ENCODE assay signal across 3 cellular contexts in genomic region chr15:70046716-70047369, GRCh38.
A peak's percentile ranks its signal among the peaks of the same experiment; 100 is the strongest.
TF ChIP-seq lines count a peak whose summit lies in the region.

No MANE protein-coding gene starts in this region.

TF ChIP-seq in SK-N-SH treated with all-trans-retinoic acid at 6 μM for 48 hours, 23 proteins besides CTCF, POLR2A, EP300 and RAD21:
- TF ChIP-seq PPARA (CRISPR knock-in tag; IDR thresholded peaks at IDR 0.05; ENCODE audit: borderline replicate concordance) (no peak), ISL1 (CRISPR knock-in tag; IDR thresholded peaks at IDR 0.05) (no peak), ZFP3 (CRISPR knock-in tag; IDR thresholded peaks at IDR 0.05) (no peak), ZNF70 (CRISPR knock-in tag; IDR thresholded peaks at IDR 0.05) (peak; percentile 86)

TF ChIP-seq in SK-N-SH, 30 proteins besides CTCF, POLR2A, EP300 and RAD21:
- no peak for TF ChIP-seq GABPA (IDR thresholded peaks at IDR 0.05; ENCODE audit: low read depth)
- TF ChIP-seq REST (IDR thresholded peaks at IDR 0.05; ENCODE audit: low read depth, low read length) = no peak
- no peak for TF ChIP-seq ELF1 (IDR thresholded peaks at IDR 0.05)
- TF ChIP-seq RCOR1 (IDR thresholded peaks at IDR 0.05; ENCODE audit: low read length) = no peak
- no peak for TF ChIP-seq SIN3A (IDR thresholded peaks at IDR 0.05; ENCODE audit: borderline replicate concordance, low read depth, low read length)
- no peak for TF ChIP-seq NFIC (IDR thresholded peaks at IDR 0.05; ENCODE audit: borderline replicate concordance)
- TF ChIP-seq USF1 (IDR thresholded peaks at IDR 0.05; ENCODE audit: borderline replicate concordance, low read depth) = no peak
- no peak for TF ChIP-seq RXRA (IDR thresholded peaks at IDR 0.05; ENCODE audit: borderline replicate concordance, low read depth)
- no peak for TF ChIP-seq ZBTB33 (IDR thresholded peaks at IDR 0.05; ENCODE audit: borderline replicate concordance, low read depth)
- TF ChIP-seq FOXJ3 (CRISPR knock-in tag; IDR thresholded peaks at IDR 0.05) = no peak
- TF ChIP-seq POLR2AphosphoS5 (IDR thresholded peaks at IDR 0.05; ENCODE audit: low read depth, low read length) = no peak
- no peak for TF ChIP-seq FOXM1 (IDR thresholded peaks at IDR 0.05; ENCODE audit: low read depth)
- no peak for TF ChIP-seq FOSL2 (IDR thresholded peaks at IDR 0.05; ENCODE audit: borderline replicate concordance, low read depth)

TF ChIP-seq in HepG2, 621 proteins besides CTCF, POLR2A, EP300 and RAD21:
- no peak for TF ChIP-seq SRSF9 (IDR thresholded peaks at IDR 0.05; ENCODE audit: borderline replicate concordance, insufficient read depth, low read depth, low read length, poor library complexity, severe bottlenecking)
- peak; percentile 57 for TF ChIP-seq RBM22 (optimal IDR thresholded peaks at IDR 0.05; ENCODE audit: low read length)
- no peak for TF ChIP-seq ZNF441 (CRISPR knock-in tag; IDR thresholded peaks at IDR 0.05; ENCODE audit: borderline replicate concordance)
- TF ChIP-seq, protein P1, sequence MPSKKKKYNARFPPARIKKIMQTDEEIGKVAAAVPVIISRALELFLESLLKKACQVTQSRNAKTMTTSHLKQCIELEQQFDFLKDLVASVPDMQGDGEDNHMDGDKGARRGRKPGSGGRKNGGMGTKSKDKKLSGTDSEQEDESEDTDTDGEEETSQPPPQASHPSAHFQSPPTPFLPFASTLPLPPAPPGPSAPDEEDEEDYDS (CRISPR knock-in tag; IDR thresholded peaks at IDR 0.05) = no peak
- TF ChIP-seq AGO2 (optimal IDR thresholded peaks at IDR 0.05; ENCODE audit: low read depth, low read length) = peak; percentile 33
- no peak for TF ChIP-seq ZNF234 (CRISPR knock-in tag; conservative IDR thresholded peaks at IDR 0.05)
